8 cellular contexts compared by ENCODE assay signal in the genomic region with DNA sequence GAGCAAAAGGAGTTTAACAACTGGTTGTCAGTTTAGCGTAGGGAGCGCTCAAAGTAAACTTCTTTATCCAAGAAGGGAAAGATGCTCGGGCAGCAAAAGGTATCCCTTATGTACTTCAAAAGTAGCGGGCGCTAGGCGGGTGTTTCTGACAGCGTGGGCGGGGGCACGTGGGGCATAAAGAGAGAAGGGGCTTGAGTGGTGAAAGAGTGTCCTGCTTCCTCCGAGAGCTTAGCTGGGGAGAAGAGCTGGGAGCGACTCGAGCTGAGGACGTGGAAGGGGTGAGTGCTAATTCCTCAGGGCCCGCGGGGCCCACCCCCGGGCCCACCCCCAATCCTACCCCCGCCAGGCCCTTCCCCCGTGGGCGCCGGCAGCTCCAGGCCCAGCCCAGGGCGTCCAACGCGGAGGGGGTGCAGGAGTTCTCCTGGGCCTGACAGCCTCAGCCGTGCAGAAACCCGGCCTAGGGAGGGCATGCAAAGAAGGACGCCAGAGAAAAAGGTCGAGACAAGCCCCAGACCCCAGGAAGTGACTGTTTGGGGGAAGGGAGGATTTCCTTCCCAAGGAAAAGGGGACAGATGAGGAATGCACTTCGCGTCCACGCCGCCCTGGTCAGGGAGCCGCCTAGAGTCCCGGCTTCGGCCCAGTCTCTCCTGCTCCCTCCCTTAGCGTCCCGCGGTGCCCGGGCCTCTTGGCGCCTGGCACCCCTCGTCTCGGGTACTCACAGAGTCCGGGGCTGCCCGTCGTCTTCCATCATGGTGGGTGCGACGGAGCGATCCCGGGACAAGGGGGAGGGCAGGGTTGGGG. TPM values are rescaled to one million over a fixed set of nuclear protein-coding genes. Genes with fewer than 3 reads are reported as not detected.
DNase-seq lines count a peak whose midpoint lies in the region; ATAC-seq lines count a peak whose summit lies in the region.

No MANE protein-coding gene starts in this region.

- DNase-seq in DMS 273 (lab: John Stamatoyannopoulos, UW; ENCODE audit: unreplicated experiment) (peak; percentile 60), DMS 273 treated with DMSO at 0.1 percent for 48 hours (lab: John Stamatoyannopoulos, UW) (no peak), T-cell (peak in 32 of 34 experiments; percentile 11 to 56 (median 36)), hypothalamus (lab: John Stamatoyannopoulos, UW) (peak in 30 of 51 donors; percentile 10 to 75 (median 52)), skeletal muscle cell (ENCODE audit: low read depth) (no peak), NCI-H128 (lab: John Stamatoyannopoulos, UW; ENCODE audit: unreplicated experiment) (no peak)

- H3K4me1 Mint-ChIP-seq in T-cell: peaks cover 53 to 55% (median 55%) of the 10 kb centered on the region in 3 donors

- H3K27me3 Mint-ChIP-seq in T-cell: no peaks in the 10 kb centered on the region

- CTCF ChIA-PET in T-cell (lab: Charles Lee): interaction anchor here (0.5 to 1.4 kb wide), 6 partner anchors 10 to 1252 kb away, joined by 3 to 4 read pairs (median 3); no protein-coding TSS in a partner anchor

- H3K36me3 Mint-ChIP-seq in T-cell: peaks cover 11% of the 10 kb centered on the region

- peak overlapping the region; percentile 98 for H3K27ac ChIP-seq in angular gyrus (ENCODE audit: low read depth, low read length)

- peak overlapping the region; percentile 98 for H3K4me3 ChIP-seq in skeletal muscle cell (ENCODE audit: low read depth, low read length)

- peak overlapping the region; percentile 90 to 95 for H3K27ac Mint-ChIP-seq in T-cell

- no peaks in the 10 kb centered on the region for H3K9me3 Mint-ChIP-seq in T-cell

- ATAC-seq in HG03135 (IDR thresholded peaks at IDR 0.05; ENCODE audit: unreplicated experiment) (peak; percentile 3), T-cell (replicated peaks in 1 of 4) (peak; percentile 15 to 36 (median 26))

- peak overlapping the region; percentile 88 to 99 (median 99) for H3K4me3 Mint-ChIP-seq in T-cell

- POLR2A ChIA-PET in T-cell (lab: Charles Lee): interaction anchor here in 1 of 2 donors (0.7 kb wide), 2 partner anchors 23 to 288 kb away, joined by 3 to 5 read pairs; no protein-coding TSS in a partner anchor

RNA-seq across cellular contexts. Expression of a gene that starts 0.8 kb away (rescaled TPM):
- total RNA-seq in T-cell: 100 to 1,000 TPM; 147 to 197 (median 156) TPM

RNA-seq across cellular contexts. Expression of a gene that starts 53.4 kb away (rescaled TPM):
- 100 to 1,000 TPM in 4 of 5 donors, 10 to 100 TPM in 1; 77.1 to 163 (median 155) TPM for total RNA-seq in T-cell

RNA-seq across cellular contexts. Expression of a gene that starts 55.3 kb away (rescaled TPM):
- total RNA-seq in T-cell: 10 to 100 TPM; 20.2 to 36.4 (median 23.7) TPM

Comparison
In these comparisons a context has a peak if more than half of its experiments do, and no peak if none do; other contexts are left out.
1. DNase-seq: peak in DMS 273 (single experiment), T-cell (32 of 34) and hypothalamus (30 of 51); none in DMS 273 treated with DMSO at 0.1 percent for 48 hours (single experiment), skeletal muscle cell (single experiment) and NCI-H128 (single experiment).